In genomic region chr6:41591859-41592502, GRCh38 we compare ENCODE assay signal across 8 cellular contexts. TPM values are rescaled to one million over a fixed set of nuclear protein-coding genes. Genes with fewer than 3 reads are reported as not detected.
DNase-seq lines count a peak whose midpoint lies in the region; ATAC-seq, FAIRE-seq and TF ChIP-seq lines count a peak whose summit lies in the region.

No MANE protein-coding gene starts in this region.

- ATAC-seq in HG03342 (IDR thresholded peaks at IDR 0.05; ENCODE audit: unreplicated experiment): no peak

- POLR2A ChIA-PET in A673 (lab: Charles Lee; ENCODE audit: low non-redundant PET): no interaction called here

- 1 to 8% methylated on average over 7 of the region's 7 CpGs for WGBS in lower leg skin, 2 donors

- H3K4me1 ChIP-seq in A673 (ENCODE audit: insufficient read depth, low read length, poor library complexity, severe bottlenecking): peaks cover 7% of the 10 kb centered on the region

- peak; percentile 93 for TF ChIP-seq CTCF in A673 (conservative IDR thresholded peaks at IDR 0.05; ENCODE audit: low read depth, low read length)
- peak; percentile 92 for TF ChIP-seq CTCF in choroid plexus epithelial cell (conservative IDR thresholded peaks at IDR 0.05; ENCODE audit: low read depth, low read length)
- TF ChIP-seq CTCF in lower leg skin (IDR thresholded peaks at IDR 0.05): no peak

- H3K27me3 ChIP-seq in A673 (replicated peaks; ENCODE audit: insufficient read depth, low read depth, low read length, poor library complexity): no peaks in the 10 kb centered on the region

- no TSS peak for BruUV-seq in A673 (replicated peaks; lab: Mats Ljungman, UMichigan)

- no peak for TF ChIP-seq POLR2A in lower leg skin (IDR thresholded peaks at IDR 0.05)

- peak; percentile 82 for FAIRE-seq in GM18507 (lab: Jason Lieb, UNC)

- CTCF ChIA-PET in A673 (lab: Charles Lee): interaction anchor here (0.6 to 0.7 kb wide), 5 partner anchors 91 to 224 kb away, joined by 3 to 5 read pairs (median 3); no protein-coding TSS in a partner anchor

- peaks cover 29% of the 10 kb centered on the region for H3K36me3 ChIP-seq in A673 (ENCODE audit: insufficient read depth, low read length, poor library complexity, severe bottlenecking)

- H3K27ac ChIP-seq in A673 (ENCODE audit: low read depth, low read length, poor library complexity, severe bottlenecking): no peak overlapping the region

- H3K4me3 ChIP-seq in A673 (ENCODE audit: low read depth, low read length, poor library complexity, severe bottlenecking) (no peak overlapping the region), choroid plexus epithelial cell (ENCODE audit: low read depth, low read length) (no peak overlapping the region), lower leg skin (ENCODE audit: low read depth, poor library complexity, severe bottlenecking) (no peak overlapping the region)

- DNase-seq in A673 (ENCODE audit: low spot score) (peak; percentile 78), GM18507 (ENCODE audit: extremely low spot score, insufficient read length, low read depth) (peak; percentile 72), NCI-H345 treated with DMSO at 0.1 percent for 48 hours (lab: John Stamatoyannopoulos, UW; ENCODE audit: unreplicated experiment) (peak; percentile 18), choroid plexus epithelial cell (ENCODE audit: low read depth) (peak; percentile 70), lower leg skin (ENCODE audit: low spot score in 2 of 2) (peak; percentile 77 to 94)
- DNase-seq in activated CD4-positive, alpha-beta T cell treated with anti-CD3 and anti-CD28 coated beads for 48 hours: peak; percentile 85
- peak; percentile 63 for DNase-seq in stimulated activated CD8-positive, alpha-beta memory T cell treated with anti-CD3 and anti-CD28 coated beads, Interleukin-12 subunit alpha, Interleukin-12 subunit beta, amount 100 ng/mL, for 1 hour (ENCODE audit: low read depth)

- intact Hi-C loops in A673 (cut with micrococcal nuclease; ENCODE audit: unreplicated experiment) (loop anchor here (1.0 to 5.0 kb wide), 3 partner anchors 60 to 223 kb away; no protein-coding TSS in a partner anchor), lower leg skin (cut with DNase I; ENCODE audit: low total_unique reads) (loop anchor here (5.0 kb wide), 1 partner anchor 170 kb away; no protein-coding TSS in a partner anchor)

- H3K9me3 ChIP-seq in A673 (ENCODE audit: low read depth, low read length, poor library complexity, severe bottlenecking): no peaks in the 10 kb centered on the region

RNA-seq across cellular contexts. Expression of gene FOXP4, which starts 45.8 kb away (rescaled TPM):
- total RNA-seq in A673 (2021) (53.9 and 56.7 TPM in 2 replicates), lower leg skin (10 to 100 TPM in 2 of 4 donors, 1 to 10 TPM in 2; 7.5 to 11.6 (median 10.1) TPM)

RNA-seq across cellular contexts. Expression of gene MDFI, which starts 46.3 kb away (rescaled TPM):
- total RNA-seq in A673 (2021) (342 and 346 TPM in 2 replicates), lower leg skin (10 to 100 TPM; 30.4 to 70.9 (median 39.8) TPM)

Comparison
In these comparisons a context has a peak if more than half of its experiments do, and no peak if none do; other contexts are left out.
1. DNase-seq: peak in every context shown above with its lines; median percentile 86 in lower leg skin; 85 in activated CD4-positive, alpha-beta T cell treated with anti-CD3 and anti-CD28 coated beads for 48 hours; 78 in A673; 72 in GM18507; 70 in choroid plexus epithelial cell; 63 in stimulated activated CD8-positive, alpha-beta memory T cell treated with anti-CD3 and anti-CD28 coated beads, Interleukin-12 subunit alpha, Interleukin-12 subunit beta, amount 100 ng/mL, for 1 hour; 18 in NCI-H345 treated with DMSO at 0.1 percent for 48 hours.
2. CTCF ChIP-seq: peak in A673 (single experiment) and choroid plexus epithelial cell (single experiment); none in lower leg skin (0 of 3).